ENCODE assay signal across 28 cellular contexts in the genomic region with DNA sequence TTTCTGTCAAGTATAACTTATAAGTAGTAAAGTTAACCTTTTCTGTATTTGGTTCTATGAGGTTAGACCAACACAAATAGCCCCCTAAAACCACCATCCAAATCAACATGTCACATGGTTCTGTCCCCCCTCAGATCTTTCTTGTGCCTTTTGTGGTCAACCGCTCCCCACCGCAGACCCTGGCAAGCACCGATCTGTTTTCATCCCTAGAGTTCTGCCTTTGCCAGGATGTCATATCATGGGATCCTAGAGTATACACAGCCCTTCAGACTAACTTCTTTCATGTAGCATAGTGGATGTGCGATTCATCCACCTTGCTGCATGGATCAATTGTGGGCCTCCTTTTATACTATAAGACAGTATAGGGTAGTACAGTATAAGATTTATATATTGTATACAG.
"Had no signal": no experiment of that assay in that cellular context is flagged by ENCODE, and none has a peak within 500 bp of the region (broad histone marks: within the 10 kb centered on the region; RNA-seq: fewer than 3 reads in every experiment).

No MANE protein-coding gene starts in this region.

- H3K4me3 Mint-ChIP-seq: dendritic cell treated with granulocyte-macrophage colony-stimulating factor and Interleukin-4, amounts not matched to agents 40 ng/mL and 50 ng/mL, for 4 days; effector memory CD8-positive, alpha-beta T cell; endodermal cell; mesothelial cell of epicardium; naive B cell had no signal

- H3K36me3 Mint-ChIP-seq: mesothelial cell of epicardium, naive B cell had no signal

- H3K4me3 ChIP-seq: colonic mucosa, esophagus squamous epithelium, gastrocnemius medialis, heart right ventricle, left lung, lower lobe of right lung, mucosa of descending colon had no signal

- H3K27me3 ChIP-seq: colonic mucosa, esophagus squamous epithelium, gastrocnemius medialis, heart right ventricle, left lung had no signal

- H3K27ac ChIP-seq: colonic mucosa, epithelial cell of prostate, esophagus squamous epithelium, gastrocnemius medialis, heart right ventricle, left lung, lower lobe of right lung had no signal

- FAIRE-seq: endometrium, islet of Langerhans, keratinocyte had no signal

- H3K9me3 ChIP-seq: colonic mucosa, esophagus squamous epithelium, gastrocnemius medialis, heart right ventricle, left lung, lower lobe of right lung, mucosa of descending colon had no signal

- H3K9me3 Mint-ChIP-seq: dendritic cell treated with granulocyte-macrophage colony-stimulating factor and Interleukin-4, amounts not matched to agents 40 ng/mL and 50 ng/mL, for 4 days; effector memory CD8-positive, alpha-beta T cell; endodermal cell; mesothelial cell of epicardium; naive B cell had no signal

- H3K27ac Mint-ChIP-seq: dendritic cell treated with granulocyte-macrophage colony-stimulating factor and Interleukin-4, amounts not matched to agents 40 ng/mL and 50 ng/mL, for 4 days; effector memory CD8-positive, alpha-beta T cell; endodermal cell; mesothelial cell of epicardium had no signal

- DNase-seq: colonic mucosa; cortex of kidney; effector CD8-positive, alpha-beta T cell; effector memory CD8-positive, alpha-beta T cell; endodermal cell; erythroblast; esophagus squamous epithelium; foreskin fibroblast; foreskin melanocyte; gastrocnemius medialis; glutamatergic neuron; head of caudate nucleus; heart right ventricle; hippocampal formation; left cardiac atrium; left lung; left ventricle myocardium superior; lower lobe of right lung; mesenchymal stem cell; mucosa of descending colon; naive B cell had no signal

- ATAC-seq: effector memory CD8-positive, alpha-beta T cell; esophagus mucosa; gastrocnemius medialis; heart right ventricle; left cardiac atrium; left lung; left ventricle myocardium superior; lower lobe of right lung; mucosa of descending colon had no signal

- H3K27me3 Mint-ChIP-seq: dendritic cell treated with granulocyte-macrophage colony-stimulating factor and Interleukin-4, amounts not matched to agents 40 ng/mL and 50 ng/mL, for 4 days; effector memory CD8-positive, alpha-beta T cell; naive B cell had no signal

- H3K36me3 ChIP-seq: colonic mucosa, esophagus squamous epithelium, gastrocnemius medialis, heart right ventricle, left lung, lower lobe of right lung had no signal
